ENCODE assay signal across 12 cellular contexts in the genomic region with DNA sequence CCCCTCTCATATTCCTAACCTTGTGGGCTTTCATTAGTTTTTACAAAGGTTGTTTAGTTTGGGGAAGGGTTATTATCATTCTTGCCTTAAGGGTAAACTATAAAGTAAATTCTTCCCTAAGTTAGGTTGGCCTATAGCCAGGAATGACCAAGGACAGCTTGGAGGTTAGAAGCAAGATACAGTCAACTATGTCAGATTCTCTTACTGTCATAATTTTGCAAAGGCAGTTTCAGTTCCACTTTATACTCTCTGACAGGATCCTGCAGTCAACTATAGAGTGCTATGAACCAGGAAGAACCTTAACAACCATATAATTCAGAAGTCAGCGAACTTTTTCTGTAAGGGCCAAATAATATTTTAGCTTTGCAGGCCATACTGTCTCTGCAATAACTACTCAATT.
DNase-seq lines count a peak whose midpoint lies in the region; ATAC-seq and TF ChIP-seq lines count a peak whose summit lies in the region.
"Had no signal": no experiment of that assay in that cellular context is flagged by ENCODE, and none has a peak within 500 bp of the region (broad histone marks: within the 10 kb centered on the region; RNA-seq: fewer than 3 reads in every experiment).

No MANE protein-coding gene starts in this region.

- no peak overlapping the region for H3K27ac ChIP-seq in colonic mucosa

- no peaks in the 10 kb centered on the region for H3K36me3 ChIP-seq in colonic mucosa
- H3K36me3 ChIP-seq: heart left ventricle had no signal

- H3K9ac ChIP-seq in colonic mucosa (ENCODE audit: low read depth in 2 of 2, low read length in 2 of 2) = no peak overlapping the region

- no peaks in the 10 kb centered on the region for H3K4me1 ChIP-seq in colonic mucosa

- DNase-seq in GM12865 (ENCODE audit: low read depth) (peak; percentile 64), NOMO-1 treated with DMSO at 0.1 percent for 48 hours (lab: John Stamatoyannopoulos, UW; ENCODE audit: unreplicated experiment) (peak; percentile 87), HuH-7 (ENCODE audit: low spot score) (no peak), activated gamma-delta T cell treated with Interleukin-2 at 50 U/mL for 16 hours (no peak), colonic mucosa (no peak), HPDE6-E6E7 (ENCODE audit: extremely low spot score) (no peak)
- DNase-seq: activated CD8-positive, alpha-beta memory T cell treated with anti-CD3 and anti-CD28 coated beads, Interleukin-2, amount 10 ng/mL, durations not matched to agents 7 days and 5 days; AML-193; heart left ventricle; stimulated activated CD4-positive, alpha-beta T cell treated with anti-CD3 and anti-CD28 coated beads, Interleukin-4, amount 100 ng/mL, for 4 hours had no signal

- H3K4me3 ChIP-seq in GM12865 (ENCODE audit: low read depth, low read length) (no peak overlapping the region), colonic mucosa (no peak overlapping the region)
- H3K4me3 ChIP-seq: heart left ventricle had no signal

- H3K9me3 ChIP-seq in colonic mucosa = no peaks in the 10 kb centered on the region
- H3K9me3 ChIP-seq: heart left ventricle had no signal

- TF ChIP-seq CTCF in GM12865 (IDR thresholded peaks at IDR 0.05; ENCODE audit: insufficient read depth, low read depth, low read length, missing control alignments) = no peak
- TF ChIP-seq CTCF in colonic mucosa (IDR thresholded peaks at IDR 0.05) = no peak

- no peaks in the 10 kb centered on the region for H3K27me3 ChIP-seq in colonic mucosa
- H3K27me3 ChIP-seq: heart left ventricle had no signal

- ATAC-seq in GM19455 (IDR thresholded peaks at IDR 0.05; ENCODE audit: unreplicated experiment) = peak; percentile 100
- ATAC-seq in HG03025 (IDR thresholded peaks at IDR 0.05; ENCODE audit: low FRiP score, unreplicated experiment) = peak; percentile 100
- ATAC-seq: activated CD8-positive, alpha-beta memory T cell treated with anti-CD3 and anti-CD28 coated beads, Interleukin-2, amount 10 ng/mL, durations not matched to agents 7 days and 5 days had no signal

- intact Hi-C loops in colonic mucosa (cut with DNase I) = no loop called here

Comparison
In these comparisons a context has a peak if more than half of its experiments do, and no peak if none do; other contexts are left out.
1. DNase-seq: peak in GM12865 (single experiment) and NOMO-1 treated with DMSO at 0.1 percent for 48 hours (single experiment); none in HuH-7 (single experiment), activated gamma-delta T cell treated with Interleukin-2 at 50 U/mL for 16 hours (single experiment), colonic mucosa (single experiment) and HPDE6-E6E7 (single experiment).